In the genomic region with DNA sequence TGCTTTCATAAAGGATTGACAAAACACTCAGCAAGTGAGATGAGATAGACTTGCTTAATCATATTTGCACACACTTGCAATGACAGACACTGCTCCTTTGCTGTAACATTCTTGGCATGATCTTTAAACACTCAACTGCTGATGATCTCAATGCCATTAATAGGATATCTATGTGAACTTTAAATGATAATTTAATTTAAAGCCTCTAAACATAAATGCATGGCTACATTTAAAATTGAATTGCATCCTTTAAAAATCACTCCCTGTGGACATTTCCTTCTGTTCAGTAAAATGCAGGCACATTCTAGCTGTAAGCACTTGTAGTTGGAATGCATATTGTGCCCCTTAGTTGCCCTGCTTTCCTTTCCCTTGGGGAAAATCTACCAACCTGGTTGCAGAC, we compare ENCODE assay signal across 20 cellular contexts.
"Had no signal": no experiment of that assay in that cellular context is flagged by ENCODE, and none has a peak within 500 bp of the region (broad histone marks: within the 10 kb centered on the region; RNA-seq: fewer than 3 reads in every experiment).

No MANE protein-coding gene starts in this region.

- H3K9me3 Mint-ChIP-seq: nephron; stimulated activated memory B cell treated with anti-CD40 and anti-IgM and Interleukin-4, amounts not matched to agents 10 μg/mL and 1 μg/mL and 100 μg/mL, for 72 hours had no signal

- H3K27ac ChIP-seq: foreskin keratinocyte, heart left ventricle, neutrophil, spleen, tibial artery, upper lobe of left lung, uterus had no signal

- ATAC-seq: foreskin keratinocyte; heart left ventricle; left colon; sciatic nerve; stimulated activated memory B cell treated with anti-CD40 and anti-IgM and Interleukin-4, amounts not matched to agents 10 μg/mL and 1 μg/mL and 100 μg/mL, for 72 hours had no signal

- DNase-seq: dermis blood vessel endothelial cell; foreskin keratinocyte; heart left ventricle; hippocampal formation; left colon; mesendoderm; naive B cell; posterior cingulate gyrus; spleen; stimulated activated CD4-positive, alpha-beta T cell treated with anti-CD3 and anti-CD28 coated beads, Interleukin-15, amount 100 ng/mL, for 24 hours; stimulated activated CD4-positive, alpha-beta T cell treated with anti-CD3 and anti-CD28 coated beads, Interleukin-1b, Interleukin-23, amount 100 ng/mL, for 48 hours; stimulated activated CD4-positive, alpha-beta T cell treated with anti-CD3 and anti-CD28 coated beads, Interleukin-4, amount 100 ng/mL, for 24 hours; tibial artery; upper lobe of left lung; uterus had no signal

- H3K4me1 Mint-ChIP-seq: naive B cell; stimulated activated memory B cell treated with anti-CD40 and anti-IgM and Interleukin-4, amounts not matched to agents 10 μg/mL and 1 μg/mL and 100 μg/mL, for 72 hours had no signal

- H3K9me3 ChIP-seq: heart left ventricle, neutrophil, spleen, tibial artery, upper lobe of left lung, uterus had no signal

- H3K4me3 Mint-ChIP-seq: naive B cell; nephron; stimulated activated memory B cell treated with anti-CD40 and anti-IgM and Interleukin-4, amounts not matched to agents 10 μg/mL and 1 μg/mL and 100 μg/mL, for 72 hours; stimulated activated naive CD8-positive, alpha-beta T cell treated with anti-CD3 and anti-CD28 coated beads, Interleukin-15, Interleukin-2, amounts not matched to agents 100 ng/mL and 50 ng/mL, for 24 hours had no signal

- H3K27me3 ChIP-seq: foreskin keratinocyte, heart left ventricle, neutrophil, spleen, tibial artery, upper lobe of left lung, uterus had no signal

- H3K27me3 Mint-ChIP-seq: naive B cell; stimulated activated memory B cell treated with anti-CD40 and anti-IgM and Interleukin-4, amounts not matched to agents 10 μg/mL and 1 μg/mL and 100 μg/mL, for 72 hours; stimulated activated naive CD8-positive, alpha-beta T cell treated with anti-CD3 and anti-CD28 coated beads, Interleukin-15, Interleukin-2, amounts not matched to agents 100 ng/mL and 50 ng/mL, for 24 hours had no signal

- H3K4me1 ChIP-seq: foreskin keratinocyte, heart left ventricle, spleen, tibial artery, upper lobe of left lung, uterus had no signal

- H3K36me3 Mint-ChIP-seq: naive B cell; stimulated activated memory B cell treated with anti-CD40 and anti-IgM and Interleukin-4, amounts not matched to agents 10 μg/mL and 1 μg/mL and 100 μg/mL, for 72 hours had no signal

- H3K27ac Mint-ChIP-seq: naive B cell; nephron; stimulated activated memory B cell treated with anti-CD40 and anti-IgM and Interleukin-4, amounts not matched to agents 10 μg/mL and 1 μg/mL and 100 μg/mL, for 72 hours; stimulated activated naive CD8-positive, alpha-beta T cell treated with anti-CD3 and anti-CD28 coated beads, Interleukin-15, Interleukin-2, amounts not matched to agents 100 ng/mL and 50 ng/mL, for 24 hours had no signal
